In the genomic region with DNA sequence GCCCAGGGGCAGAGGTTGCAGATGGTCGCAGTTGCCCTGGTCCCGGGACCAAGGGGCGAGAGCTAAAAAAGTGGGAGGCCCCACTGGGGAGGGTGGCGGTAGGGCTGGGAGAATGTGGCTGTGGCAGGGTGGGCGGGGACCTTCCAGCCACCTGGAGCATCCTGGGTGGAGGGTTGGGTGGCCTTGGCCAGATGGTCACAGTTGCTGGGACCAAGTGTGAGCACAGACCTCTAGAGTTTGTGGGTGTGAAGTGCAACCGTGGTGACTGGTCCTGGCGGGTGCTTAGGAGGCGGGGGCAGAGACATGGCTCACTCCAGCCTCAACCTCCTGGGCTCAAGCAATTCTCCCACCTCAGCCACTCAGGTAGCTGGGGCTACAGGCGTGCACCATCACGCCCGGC, we compare ENCODE assay signal across 16 cellular contexts. TPM values are rescaled to one million over a fixed set of nuclear protein-coding genes. Genes with fewer than 3 reads are reported as not detected.
A peak's percentile ranks its signal among the peaks of the same experiment; 100 is the strongest.
DNase-seq lines count a peak whose midpoint lies in the region.
"Had no signal": no experiment of that assay in that cellular context is flagged by ENCODE, and none has a peak within 500 bp of the region (broad histone marks: within the 10 kb centered on the region; RNA-seq: fewer than 3 reads in every experiment).

No MANE protein-coding gene starts in this region.

- no peak overlapping the region for H3K14ac ChIP-seq in mesenchymal stem cell (ENCODE audit: low read length in 2 of 2)

- 87% methylated on average over 11 of the region's 11 CpGs for WGBS in mesenchymal stem cell

- H4K91ac ChIP-seq in mesenchymal stem cell (ENCODE audit: low read length), result peak overlapping the region; percentile 8

- H2BK12ac ChIP-seq in mesenchymal stem cell (ENCODE audit: low read length in 2 of 2), result peak overlapping the region in 1 of 2 experiments; percentile 59

- intact Hi-C loops in activated CD4-positive, alpha-beta memory T cell treated with anti-CD3 and anti-CD28 coated beads for 36 hours (cut with micrococcal nuclease), result loop anchor here (10.0 kb wide), 2 partner anchors 324 to 346 kb away; a partner anchor contains a TSS

- no peak overlapping the region for H2AK5ac ChIP-seq in mesenchymal stem cell (ENCODE audit: low read length, severe bottlenecking)

- H3K23ac ChIP-seq in mesenchymal stem cell (ENCODE audit: low read length in 2 of 2), result no peak overlapping the region

- no peak overlapping the region for H2BK15ac ChIP-seq in mesenchymal stem cell (ENCODE audit: low read depth, poor library complexity, severe bottlenecking)

- H2BK5ac ChIP-seq in mesenchymal stem cell (ENCODE audit: low read depth, low read length, poor library complexity, severe bottlenecking), result no peak overlapping the region

- no peaks in the 10 kb centered on the region for H3K9me3 ChIP-seq in mesenchymal stem cell (ENCODE audit: control insufficient read depth, low read length)
- H3K9me3 ChIP-seq: A549; BLaER1 treated with 17β-estradiol and CSF1 and Interleukin-3, amounts not matched to agents 10 nM and 100 nM; left ventricle myocardium inferior; mucosa of descending colon; right lobe of liver had no signal

- H3K79me1 ChIP-seq in mesenchymal stem cell (replicated peaks; ENCODE audit: low read length, poor library complexity, severe bottlenecking), result peaks cover under 1% of the 10 kb centered on the region

- H3K27me3 Mint-ChIP-seq in activated CD4-positive, alpha-beta memory T cell treated with anti-CD3 and anti-CD28 coated beads for 36 hours, result no peaks in the 10 kb centered on the region

- H3K27ac Mint-ChIP-seq in activated CD4-positive, alpha-beta memory T cell treated with anti-CD3 and anti-CD28 coated beads for 36 hours, result peak overlapping the region; percentile 62

- peaks cover 34% of the 10 kb centered on the region for H3K4me1 Mint-ChIP-seq in activated CD4-positive, alpha-beta memory T cell treated with anti-CD3 and anti-CD28 coated beads for 36 hours (ENCODE audit: low read depth)

- H3K4me1 ChIP-seq in mesenchymal stem cell (ENCODE audit: control insufficient read depth, insufficient read depth, low read depth, low read length), result peaks cover 26% of the 10 kb centered on the region

- no peak overlapping the region for H3K4me2 ChIP-seq in mesenchymal stem cell (ENCODE audit: low read length, poor library complexity, severe bottlenecking)

- H3K27ac ChIP-seq in mesenchymal stem cell (ENCODE audit: low read length, poor library complexity, severe bottlenecking), result no peak overlapping the region

- no peak overlapping the region for H2AFZ ChIP-seq in mesenchymal stem cell (ENCODE audit: low read depth, low read length)

- no peak overlapping the region for H3K4me3 Mint-ChIP-seq in activated CD4-positive, alpha-beta memory T cell treated with anti-CD3 and anti-CD28 coated beads for 36 hours

- no peak overlapping the region for H2BK120ac ChIP-seq in mesenchymal stem cell (ENCODE audit: low read depth, low read length)

- POLR2A ChIA-PET in activated CD4-positive, alpha-beta memory T cell treated with anti-CD3 and anti-CD28 coated beads for 36 hours (lab: Charles Lee), result interaction anchor here (0.7 kb wide), 2 partner anchors 53 to 64 kb away, joined by 3 read pairs; a partner anchor contains a TSS

- no peaks in the 10 kb centered on the region for H3K9me3 Mint-ChIP-seq in activated CD4-positive, alpha-beta memory T cell treated with anti-CD3 and anti-CD28 coated beads for 36 hours

- H3K18ac ChIP-seq in mesenchymal stem cell (ENCODE audit: low read depth in 1 of 2, low read length in 2 of 2), result no peak overlapping the region

- no peak overlapping the region for H3K9ac ChIP-seq in mesenchymal stem cell (ENCODE audit: low read length)

- CTCF ChIA-PET in activated CD4-positive, alpha-beta memory T cell treated with anti-CD3 and anti-CD28 coated beads for 36 hours (lab: Charles Lee), result interaction anchor here (2.2 to 2.5 kb wide), 3 partner anchors 22 to 149 kb away, joined by 9 to 14 read pairs (median 13); a partner anchor contains a TSS

- no peak overlapping the region for H3K4ac ChIP-seq in mesenchymal stem cell (ENCODE audit: low read depth in 1 of 2, low read length in 2 of 2)

- peak; percentile 32 for DNase-seq in NCI-H2171 treated with DMSO at 0.1 percent for 48 hours (lab: John Stamatoyannopoulos, UW)
- DNase-seq in NCI-H2171 (lab: John Stamatoyannopoulos, UW), result no peak
- DNase-seq in H7, result peak; percentile 72
- DNase-seq in activated CD4-positive, alpha-beta memory T cell treated with anti-CD3 and anti-CD28 coated beads for 36 hours, result peak; percentile 34
- no peak for DNase-seq in mesenchymal stem cell
- DNase-seq in NCI-H2227 treated with DMSO at 0.1 percent for 48 hours (lab: John Stamatoyannopoulos, UW), result no peak
- DNase-seq in SIG-M5 (lab: John Stamatoyannopoulos, UW), result no peak
- no peak for DNase-seq in GM03348 (ENCODE audit: low spot score)
- DNase-seq: activated CD8-positive, alpha-beta memory T cell treated with anti-CD3 and anti-CD28 coated beads, Interleukin-2, amount 50 U/mL, for 48 hours; DND-41; left ventricle myocardium inferior; mucosa of descending colon; nucleus accumbens had no signal

- H3K36me3 ChIP-seq in H7 (replicated peaks; ENCODE audit: control insufficient read depth, insufficient read depth, low read length) (no peaks in the 10 kb centered on the region), mesenchymal stem cell (ENCODE audit: control insufficient read depth in 1 of 2, insufficient read depth in 2 of 2, low read depth in 1 of 2, low read length in 2 of 2) (no peaks in the 10 kb centered on the region)
- H3K36me3 ChIP-seq: BLaER1 treated with 17β-estradiol and CSF1 and Interleukin-3, amounts not matched to agents 10 nM and 100 nM; left ventricle myocardium inferior; right lobe of liver had no signal

- H3K27me3 ChIP-seq in H7 (ENCODE audit: control insufficient read depth, insufficient read depth, low read length) (no peaks in the 10 kb centered on the region), mesenchymal stem cell (ENCODE audit: control insufficient read depth in 1 of 2, insufficient read depth in 1 of 2, low read length in 2 of 2) (peaks cover 0 to 4% of the 10 kb centered on the region in 2 experiments)
- H3K27me3 ChIP-seq: BLaER1 treated with 17β-estradiol and CSF1 and Interleukin-3, amounts not matched to agents 10 nM and 100 nM; right lobe of liver had no signal

- H3K4me3 ChIP-seq in H7 (ENCODE audit: insufficient read depth, low read depth, low read length) (no peak overlapping the region), mesenchymal stem cell (ENCODE audit: insufficient read depth in 1 of 2, low read depth in 1 of 2, low read length in 2 of 2) (no peak overlapping the region)
- H3K4me3 ChIP-seq: A549; BLaER1 treated with 17β-estradiol and CSF1 and Interleukin-3, amounts not matched to agents 10 nM and 100 nM; left ventricle myocardium inferior; mucosa of descending colon; right lobe of liver had no signal

- no peak overlapping the region for H4K8ac ChIP-seq in mesenchymal stem cell (ENCODE audit: low read length)

- peaks cover 6% of the 10 kb centered on the region for H3K36me3 Mint-ChIP-seq in activated CD4-positive, alpha-beta memory T cell treated with anti-CD3 and anti-CD28 coated beads for 36 hours

RNA-seq across cellular contexts. Expression of a gene that starts 5.7 kb away (rescaled TPM):
- 40.9 and 48.6 TPM in 2 replicates for total RNA-seq in H7 (2014; rRNA removed; shearing (Covaris generic))
- 10 to 100 TPM; 40.0 to 41.4 TPM for total RNA-seq in activated CD4-positive, alpha-beta memory T cell treated with anti-CD3 and anti-CD28 coated beads for 36 hours
- polyA plus RNA-seq in mesenchymal stem cell (2013, experiment 1 of 2), result 5.3 TPM
- 4.8 TPM for polyA plus RNA-seq in mesenchymal stem cell (2013, experiment 2 of 2)

RNA-seq across cellular contexts. Expression of a gene that starts 14.5 kb away (rescaled TPM):
- 213 and 240 TPM in 2 replicates for total RNA-seq in H7 (2014; rRNA removed; shearing (Covaris generic))
- 100 to 1,000 TPM; 302 to 311 TPM for total RNA-seq in activated CD4-positive, alpha-beta memory T cell treated with anti-CD3 and anti-CD28 coated beads for 36 hours
- 391 TPM for polyA plus RNA-seq in mesenchymal stem cell (2013, experiment 1 of 2)
- polyA plus RNA-seq in mesenchymal stem cell (2013, experiment 2 of 2), result 389 TPM

RNA-seq across cellular contexts. Expression of a gene that starts 28.5 kb away (rescaled TPM):
- total RNA-seq in H7 (2014; rRNA removed; shearing (Covaris generic)), result 1.2 and 3.0 TPM in 2 replicates
- total RNA-seq in activated CD4-positive, alpha-beta memory T cell treated with anti-CD3 and anti-CD28 coated beads for 36 hours, result 10 to 100 TPM; 13.0 to 14.3 TPM
- 1.6 TPM for polyA plus RNA-seq in mesenchymal stem cell (2013, experiment 1 of 2)
- polyA plus RNA-seq in mesenchymal stem cell (2013, experiment 2 of 2), result 2.1 TPM

RNA-seq across cellular contexts. Expression of a gene that starts 31.4 kb away (rescaled TPM):
- total RNA-seq in H7 (2014; rRNA removed; shearing (Covaris generic)), result 68.2 and 75.5 TPM in 2 replicates
- 10 to 100 TPM; 92.2 to 95.5 TPM for total RNA-seq in activated CD4-positive, alpha-beta memory T cell treated with anti-CD3 and anti-CD28 coated beads for 36 hours
- polyA plus RNA-seq in mesenchymal stem cell (2013, experiment 1 of 2), result 179 TPM
- polyA plus RNA-seq in mesenchymal stem cell (2013, experiment 2 of 2), result 179 TPM

RNA-seq across cellular contexts. Expression of a gene that starts 38.4 kb away (rescaled TPM):
- 0.14 and 0.52 TPM in 2 replicates for total RNA-seq in H7 (2014; rRNA removed; shearing (Covaris generic))
- 1 to 10 TPM; 3.8 to 4.2 TPM for total RNA-seq in activated CD4-positive, alpha-beta memory T cell treated with anti-CD3 and anti-CD28 coated beads for 36 hours
- 2.3 TPM for polyA plus RNA-seq in mesenchymal stem cell (2013, experiment 1 of 2)
- polyA plus RNA-seq in mesenchymal stem cell (2013, experiment 2 of 2), result 2.4 TPM

Comparison
In these comparisons a context has a peak if more than half of its experiments do, and no peak if none do; other contexts are left out.
1. DNase-seq: peak in NCI-H2171 treated with DMSO at 0.1 percent for 48 hours (single experiment), H7 (single experiment) and activated CD4-positive, alpha-beta memory T cell treated with anti-CD3 and anti-CD28 coated beads for 36 hours (single experiment); none in NCI-H2171 (single experiment), mesenchymal stem cell (single experiment), NCI-H2227 treated with DMSO at 0.1 percent for 48 hours (single experiment), SIG-M5 (single experiment) and GM03348 (single experiment).